ENCODE assay signal across 29 cellular contexts in genomic region chr21:38388219-38388618, GRCh38.
DNase-seq lines count a peak whose midpoint lies in the region; ATAC-seq and TF ChIP-seq lines count a peak whose summit lies in the region.
"Had no signal": no experiment of that assay in that cellular context is flagged by ENCODE, and none has a peak within 500 bp of the region (broad histone marks: within the 10 kb centered on the region; RNA-seq: fewer than 3 reads in every experiment).

No MANE protein-coding gene starts in this region.

- H3K4me2 ChIP-seq in mesenchymal stem cell (ENCODE audit: low read length, poor library complexity, severe bottlenecking) = no peak overlapping the region

- no peaks in the 10 kb centered on the region for H3K27me3 ChIP-seq in mesenchymal stem cell (ENCODE audit: control insufficient read depth in 1 of 2, insufficient read depth in 1 of 2, low read length in 2 of 2)
- H3K27me3 ChIP-seq: esophagus squamous epithelium, testis had no signal

- no peak overlapping the region for H2BK5ac ChIP-seq in mesenchymal stem cell (ENCODE audit: low read depth, low read length, poor library complexity, severe bottlenecking)

- no peak overlapping the region for H2BK12ac ChIP-seq in mesenchymal stem cell (ENCODE audit: low read length in 2 of 2)

- WGBS in mesenchymal stem cell = 67% methylated on average over 1 of the region's 1 CpG

- no peak overlapping the region for H3K14ac ChIP-seq in mesenchymal stem cell (ENCODE audit: low read length in 2 of 2)

- H3K4me1 ChIP-seq in mesenchymal stem cell (ENCODE audit: control insufficient read depth, insufficient read depth, low read depth, low read length) = peaks cover 8% of the 10 kb centered on the region
- H3K4me1 ChIP-seq: psoas muscle, testis had no signal

- H3K4ac ChIP-seq in mesenchymal stem cell (ENCODE audit: low read depth in 1 of 2, low read length in 2 of 2) = no peak overlapping the region

- H3K36me3 ChIP-seq in mesenchymal stem cell (ENCODE audit: control insufficient read depth in 1 of 2, insufficient read depth in 2 of 2, low read depth in 1 of 2, low read length in 2 of 2) = no peaks in the 10 kb centered on the region
- H3K36me3 ChIP-seq: left ventricle myocardium inferior, WERI-Rb-1 had no signal

- H3K79me1 ChIP-seq in mesenchymal stem cell (replicated peaks; ENCODE audit: low read length, poor library complexity, severe bottlenecking) = no peaks in the 10 kb centered on the region

- TF ChIP-seq CTCF in VCaP (conservative IDR thresholded peaks at IDR 0.05) = no peak
- no peak for TF ChIP-seq CTCF in GM10248 (IDR thresholded peaks at IDR 0.05; ENCODE audit: control extremely low read depth, extremely low read depth, low read depth, missing control alignments)

- no peak overlapping the region for H2BK120ac ChIP-seq in mesenchymal stem cell (ENCODE audit: low read depth, low read length)

- H3K23ac ChIP-seq in mesenchymal stem cell (ENCODE audit: low read length in 2 of 2) = no peak overlapping the region

- ATAC-seq in HG02642 (IDR thresholded peaks at IDR 0.05; ENCODE audit: poor library complexity, unreplicated experiment) = no peak
- ATAC-seq: activated T-cell treated with anti-CD3 and anti-CD28 coated beads, Interleukin-2, amount 50 U/mL, for 4 hours; naive thymus-derived CD8-positive, alpha-beta T cell; PC-3; psoas muscle had no signal

- DNase-seq in EL = peak; percentile 12
- peak; percentile 84 to 92 for DNase-seq in dermis microvascular lymphatic vessel endothelial cell (ENCODE audit: low read depth in 2 of 2)
- DNase-seq in mesenchymal stem cell = peak; percentile 12
- no peak for DNase-seq in NCI-H69 (lab: John Stamatoyannopoulos, UW)
- DNase-seq in GM10248 (ENCODE audit: extremely low spot score) = no peak
- DNase-seq: activated CD4-positive, alpha-beta T cell treated with anti-CD3 and anti-CD28 coated beads, Interleukin-2, amount 10 ng/mL, durations not matched to agents 7 days and 5 days; activated gamma-delta T cell treated with Interleukin-2 at 50 U/mL for 16 hours; activated T-cell treated with anti-CD3 and anti-CD28 coated beads, Interleukin-2, amount 50 U/mL, for 4 hours; C1 segment of cervical spinal cord; DMS79 treated with DMSO at 0.1 percent for 48 hours; endodermal cell; esophagus squamous epithelium; islet precursor cell; left ventricle myocardium inferior; naive thymus-derived CD8-positive, alpha-beta T cell; NCI-H1092; NCI-H187 treated with DMSO at 0.1 percent for 48 hours; NCI-H2171 treated with DMSO at 0.1 percent for 48 hours; NCI-H524; NK-92 treated with Interleukin-12 subunit alpha and Interleukin-12 subunit beta, amount 100 ng/mL, for 24 hours; occipital lobe; PC-3; psoas muscle; stimulated activated naive CD4-positive, alpha-beta T cell treated with Interleukin-2 at 50 U/mL for 16 hours; testis; WERI-Rb-1 had no signal

- POLR2A ChIA-PET in GM10248 (lab: Yijun Ruan, JAX) = no interaction called here

- no peak overlapping the region for H4K91ac ChIP-seq in mesenchymal stem cell (ENCODE audit: low read length)

- H3K27ac ChIP-seq in VCaP = peak overlapping the region; percentile 24; the same call in 1 of the 2 replicates
- no peak overlapping the region for H3K27ac ChIP-seq in mesenchymal stem cell (ENCODE audit: low read length, poor library complexity, severe bottlenecking)
- H3K27ac ChIP-seq: coronary artery, esophagus squamous epithelium, left ventricle myocardium inferior, psoas muscle, testis, WERI-Rb-1 had no signal

- CTCF ChIA-PET in GM10248 (lab: Yijun Ruan, JAX) = interaction anchor here (1.4 kb wide), 1 partner anchor 33 kb away, joined by 3 read pairs; no protein-coding TSS in a partner anchor

- no peak overlapping the region for H2AFZ ChIP-seq in mesenchymal stem cell (ENCODE audit: low read depth, low read length)

- H3K4me3 ChIP-seq in mesenchymal stem cell (ENCODE audit: insufficient read depth in 1 of 2, low read depth in 1 of 2, low read length in 2 of 2) = no peak overlapping the region
- H3K4me3 ChIP-seq: coronary artery, esophagus squamous epithelium, left ventricle myocardium inferior, psoas muscle, testis had no signal

- no peak overlapping the region for H3K9ac ChIP-seq in mesenchymal stem cell (ENCODE audit: low read length)

- H3K9me3 ChIP-seq in mesenchymal stem cell (ENCODE audit: control insufficient read depth, low read length) = no peaks in the 10 kb centered on the region
- H3K9me3 ChIP-seq: esophagus squamous epithelium, left ventricle myocardium inferior, psoas muscle, testis had no signal

- no peak overlapping the region for H3K18ac ChIP-seq in mesenchymal stem cell (ENCODE audit: low read depth in 1 of 2, low read length in 2 of 2)

- H2BK15ac ChIP-seq in mesenchymal stem cell (ENCODE audit: low read depth, poor library complexity, severe bottlenecking) = no peak overlapping the region

- no peak overlapping the region for H2AK5ac ChIP-seq in mesenchymal stem cell (ENCODE audit: low read length, severe bottlenecking)

- no peak overlapping the region for H4K8ac ChIP-seq in mesenchymal stem cell (ENCODE audit: low read length)

Comparison
In these comparisons a context has a peak if more than half of its experiments do, and no peak if none do; other contexts are left out.
1. DNase-seq: peak in EL (single experiment), dermis microvascular lymphatic vessel endothelial cell (2 of 2) and mesenchymal stem cell (single experiment); none in NCI-H69 (single experiment) and GM10248 (single experiment).